ENCODE assay signal across 18 cellular contexts in the genomic region with DNA sequence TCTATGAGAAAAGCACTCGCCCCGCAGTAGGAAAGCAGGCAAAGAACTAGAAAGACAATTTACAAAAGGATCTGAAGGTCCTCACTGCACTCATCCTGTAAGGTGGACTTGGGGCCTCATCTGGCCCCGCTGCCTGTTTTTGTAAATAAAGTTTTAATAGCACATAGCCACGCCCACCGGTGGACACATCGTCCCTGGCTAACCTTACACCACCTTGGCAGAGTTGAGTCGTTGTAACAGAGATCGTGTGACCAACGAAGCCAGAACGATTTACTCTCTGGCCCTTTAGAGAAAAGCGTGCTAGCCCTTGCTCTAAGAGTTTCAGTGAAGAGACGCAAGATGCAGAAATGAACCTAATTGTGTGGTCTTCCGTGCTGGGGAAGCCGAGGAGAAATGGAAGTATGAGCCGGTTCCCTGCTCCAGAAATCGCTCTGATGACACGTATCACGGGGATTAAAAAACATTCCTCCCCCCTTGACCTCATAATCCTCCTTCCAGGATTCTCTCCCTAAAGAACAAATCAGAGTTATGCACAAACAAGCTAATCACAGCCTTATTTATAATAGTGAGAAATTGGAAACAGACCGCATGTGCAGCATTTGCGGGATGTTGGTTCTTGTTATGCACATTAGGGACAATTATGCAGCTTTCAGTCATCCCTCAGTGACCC.
DNase-seq lines count a peak whose midpoint lies in the region; ATAC-seq, FAIRE-seq and TF ChIP-seq lines count a peak whose summit lies in the region.
"Had no signal": no experiment of that assay in that cellular context is flagged by ENCODE, and none has a peak within 500 bp of the region (broad histone marks: within the 10 kb centered on the region; RNA-seq: fewer than 3 reads in every experiment).

No MANE protein-coding gene starts in this region.

- no peak overlapping the region for H3K4me3 Mint-ChIP-seq in progenitor cell of endocrine pancreas (ENCODE audit: low read depth)
- H3K4me3 Mint-ChIP-seq: activated T-cell treated with anti-CD3 and anti-CD28 coated beads, Interleukin-2, amount 50 U/mL, for 72 hours; T-helper 1 cell treated with Interleukin-12 subunit alpha and Interleukin-12 subunit beta and Interleukin-4 antibody, amounts not matched to agents 30 μg/mL and 1 μg/mL, for 36 hours had no signal

- TF ChIP-seq EP300 in gastroesophageal sphincter (IDR thresholded peaks at IDR 0.05) = no peak

- TF ChIP-seq POLR2A in gastroesophageal sphincter (IDR thresholded peaks at IDR 0.05) (no peak), H54 (IDR thresholded peaks at IDR 0.05; ENCODE audit: low read depth, low read length) (no peak)

- no peaks in the 10 kb centered on the region; the same call in 1 of the 2 replicates for H3K4me1 ChIP-seq in SJCRH30
- peaks cover 5 to 41% (median 26%) of the 10 kb centered on the region in 3 donors for H3K4me1 ChIP-seq in gastroesophageal sphincter

- peaks cover 12% of the 10 kb centered on the region for H3K9me3 Mint-ChIP-seq in progenitor cell of endocrine pancreas (ENCODE audit: low read depth)
- H3K9me3 Mint-ChIP-seq: T-helper 1 cell treated with Interleukin-12 subunit alpha and Interleukin-12 subunit beta and Interleukin-4 antibody, amounts not matched to agents 30 μg/mL and 1 μg/mL, for 36 hours had no signal

- peaks cover 42% of the 10 kb centered on the region for H3K27me3 Mint-ChIP-seq in progenitor cell of endocrine pancreas

- WGBS in gastroesophageal sphincter (ENCODE audit: low coverage in 1 of 2), 2 donors = 85 to 88% methylated on average over 15 to 18 of the region's 20 CpGs

- DNase-seq in AG09319 (ENCODE audit: extremely low read depth, low read depth) (peak; percentile 59), SJCRH30 (peak; percentile 21 to 61), progenitor cell of endocrine pancreas (ENCODE audit: low spot score, unreplicated experiment) (peak; percentile 3), COR-L47 (lab: John Stamatoyannopoulos, UW) (no peak), NCI-H2107 treated with DMSO at 0.1 percent for 48 hours (lab: John Stamatoyannopoulos, UW; ENCODE audit: unreplicated experiment) (no peak), H54 (ENCODE audit: insufficient read length, low spot score) (no peak), NCI-H2171 (lab: John Stamatoyannopoulos, UW) (no peak)
- DNase-seq: activated T-cell treated with anti-CD3 and anti-CD28 coated beads, Interleukin-2, amount 50 U/mL, for 72 hours; DMS 273 treated with DMSO at 0.1 percent for 48 hours; effector memory CD4-positive, alpha-beta T cell; KG1; kidney glomerular epithelial cell; naive B cell; NCI-H1417 treated with DMSO at 0.1 percent for 48 hours; PC-9; small intestine had no signal

- no peak for TF ChIP-seq CTCF in AG09319 (IDR thresholded peaks at IDR 0.05; ENCODE audit: low read depth, low read length)
- no peak for TF ChIP-seq CTCF in gastroesophageal sphincter (IDR thresholded peaks at IDR 0.05)
- no peak for TF ChIP-seq CTCF in progenitor cell of endocrine pancreas (IDR thresholded peaks at IDR 0.05; ENCODE audit: unreplicated experiment)

- H3K9me3 ChIP-seq in SJCRH30 (replicated peaks) (0 out of 2 replicates have a peak, but pooled peaks cover 4% of the 10 kb centered on the region), gastroesophageal sphincter (no peaks in the 10 kb centered on the region)

- H3K27ac ChIP-seq in SJCRH30 (peak overlapping the region; percentile 19; the same call in 1 of the 2 replicates), gastroesophageal sphincter (peak overlapping the region in 3 of 4 donors; percentile 84 to 88 (median 87))
- H3K27ac ChIP-seq: PC-9 had no signal

- H3K27me3 ChIP-seq in SJCRH30 = peaks cover 16% of the 10 kb centered on the region
- H3K27me3 ChIP-seq in gastroesophageal sphincter = no peaks in the 10 kb centered on the region

- no peaks in the 10 kb centered on the region for H3K4me1 Mint-ChIP-seq in progenitor cell of endocrine pancreas (ENCODE audit: low read depth)

- peak overlapping the region; percentile 41 for H3K4me3 ChIP-seq in SJCRH30
- no peak overlapping the region for H3K4me3 ChIP-seq in gastroesophageal sphincter
- H3K4me3 ChIP-seq: PC-9 had no signal

- no peak overlapping the region for H3K27ac Mint-ChIP-seq in progenitor cell of endocrine pancreas
- H3K27ac Mint-ChIP-seq: activated T-cell treated with anti-CD3 and anti-CD28 coated beads, Interleukin-2, amount 50 U/mL, for 72 hours; naive B cell; T-helper 1 cell treated with Interleukin-12 subunit alpha and Interleukin-12 subunit beta and Interleukin-4 antibody, amounts not matched to agents 30 μg/mL and 1 μg/mL, for 36 hours had no signal

- ATAC-seq in gastroesophageal sphincter = no peak
- ATAC-seq: activated T-cell treated with anti-CD3 and anti-CD28 coated beads, Interleukin-2, amount 50 U/mL, for 72 hours had no signal

- no peak for FAIRE-seq in H54 (lab: Jason Lieb, UNC)
- FAIRE-seq: small intestine had no signal

- H3K36me3 Mint-ChIP-seq in progenitor cell of endocrine pancreas (ENCODE audit: insufficient read depth) = no peaks in the 10 kb centered on the region

- H3K36me3 ChIP-seq in SJCRH30 = no peaks in the 10 kb centered on the region
- H3K36me3 ChIP-seq in gastroesophageal sphincter = no peaks in the 10 kb centered on the region

Comparison
In these comparisons a context has a peak if more than half of its experiments do, and no peak if none do; other contexts are left out.
1. DNase-seq: peak in AG09319 (single experiment), SJCRH30 (2 of 2) and progenitor cell of endocrine pancreas (single experiment); none in COR-L47 (single experiment), NCI-H2107 treated with DMSO at 0.1 percent for 48 hours (single experiment), H54 (single experiment) and NCI-H2171 (single experiment).